ENCODE assay signal across 8 cellular contexts in genomic region chr9:114372971-114373591, GRCh38. TPM values are rescaled to one million over a fixed set of nuclear protein-coding genes. Genes with fewer than 3 reads are reported as not detected.
DNase-seq lines count a peak whose midpoint lies in the region; ATAC-seq and FAIRE-seq lines count a peak whose summit lies in the region.

No MANE protein-coding gene starts in this region.

- H3K9me3 Mint-ChIP-seq in activated T-helper 1 cell treated with anti-CD3 and anti-CD28 coated beads, Interleukin-12 subunit alpha, Interleukin-12 subunit beta, Interleukin-2, Interleukin-4 antibody, amounts not matched to agents 30 ng/mL and 10 ng/mL and 1 ng/mL, durations not matched to agents 14 hours and 24 hours and 36 hours = no peaks in the 10 kb centered on the region

- H3K27me3 Mint-ChIP-seq in activated T-helper 1 cell treated with anti-CD3 and anti-CD28 coated beads, Interleukin-12 subunit alpha, Interleukin-12 subunit beta, Interleukin-2, Interleukin-4 antibody, amounts not matched to agents 30 ng/mL and 10 ng/mL and 1 ng/mL, durations not matched to agents 14 hours and 24 hours and 36 hours (ENCODE audit: insufficient read depth) = no peaks in the 10 kb centered on the region

- peak overlapping the region; percentile 92 for H3K27ac Mint-ChIP-seq in activated T-helper 1 cell treated with anti-CD3 and anti-CD28 coated beads, Interleukin-12 subunit alpha, Interleukin-12 subunit beta, Interleukin-2, Interleukin-4 antibody, amounts not matched to agents 30 ng/mL and 10 ng/mL and 1 ng/mL, durations not matched to agents 14 hours and 24 hours and 36 hours

- intact Hi-C loops in activated T-helper 1 cell treated with anti-CD3 and anti-CD28 coated beads, Interleukin-12 subunit alpha, Interleukin-12 subunit beta, Interleukin-2, Interleukin-4 antibody, amounts not matched to agents 30 ng/mL and 10 ng/mL and 1 ng/mL, durations not matched to agents 14 hours and 24 hours and 36 hours (cut with micrococcal nuclease) = loop anchor here (1.0 kb wide), 4 partner anchors 10 to 25 kb away; no protein-coding TSS in a partner anchor

- H3K4me3 Mint-ChIP-seq in activated T-helper 1 cell treated with anti-CD3 and anti-CD28 coated beads, Interleukin-12 subunit alpha, Interleukin-12 subunit beta, Interleukin-2, Interleukin-4 antibody, amounts not matched to agents 30 ng/mL and 10 ng/mL and 1 ng/mL, durations not matched to agents 14 hours and 24 hours and 36 hours = peak overlapping the region; percentile 77

- peak; percentile 88 for ATAC-seq in HG02870 (IDR thresholded peaks at IDR 0.05; ENCODE audit: unreplicated experiment)

- peaks cover 81% of the 10 kb centered on the region for H3K4me1 Mint-ChIP-seq in activated T-helper 1 cell treated with anti-CD3 and anti-CD28 coated beads, Interleukin-12 subunit alpha, Interleukin-12 subunit beta, Interleukin-2, Interleukin-4 antibody, amounts not matched to agents 30 ng/mL and 10 ng/mL and 1 ng/mL, durations not matched to agents 14 hours and 24 hours and 36 hours (ENCODE audit: low read depth)

- peak; percentile 68 for DNase-seq in GM18507 (ENCODE audit: extremely low spot score, insufficient read length, low read depth)
- peak; percentile 87 for DNase-seq in OCI-M1 (lab: John Stamatoyannopoulos, UW)
- DNase-seq in activated T-helper 1 cell treated with anti-CD3 and anti-CD28 coated beads, Interleukin-12 subunit alpha, Interleukin-12 subunit beta, Interleukin-2, Interleukin-4 antibody, amounts not matched to agents 30 ng/mL and 10 ng/mL and 1 ng/mL, durations not matched to agents 14 hours and 24 hours and 36 hours (ENCODE audit: low spot score) = peak; percentile 83
- peak; percentile 77 for DNase-seq in left kidney (ENCODE audit: low read depth, low spot score)
- peak; percentile 70 to 72 for DNase-seq in stimulated activated CD8-positive, alpha-beta memory T cell treated with anti-CD3 and anti-CD28 coated beads, Interleukin-7, amount 100 ng/mL, for 4 hours (ENCODE audit: low read depth in 2 of 2)
- DNase-seq in amniotic stem cell (lab: John Stamatoyannopoulos, UW) = no peak
- DNase-seq in NCI-H2196 (lab: John Stamatoyannopoulos, UW; ENCODE audit: unreplicated experiment) = no peak

- peak; percentile 100 for FAIRE-seq in GM18507 (lab: Jason Lieb, UNC)

- peaks cover 65% of the 10 kb centered on the region for H3K36me3 Mint-ChIP-seq in activated T-helper 1 cell treated with anti-CD3 and anti-CD28 coated beads, Interleukin-12 subunit alpha, Interleukin-12 subunit beta, Interleukin-2, Interleukin-4 antibody, amounts not matched to agents 30 ng/mL and 10 ng/mL and 1 ng/mL, durations not matched to agents 14 hours and 24 hours and 36 hours (ENCODE audit: low read depth)

RNA-seq across cellular contexts. Expression of gene AKNA, which starts 14.7 kb away (rescaled TPM):
- 178 and 182 TPM in 2 replicates for total RNA-seq in activated T-helper 1 cell treated with anti-CD3 and anti-CD28 coated beads, Interleukin-12 subunit alpha, Interleukin-12 subunit beta, Interleukin-2, Interleukin-4 antibody, amounts not matched to agents 30 ng/mL and 10 ng/mL and 1 ng/mL, durations not matched to agents 14 hours and 24 hours and 36 hours

RNA-seq across cellular contexts. Expression of gene ORM2, which starts 43.4 kb away (rescaled TPM):
- not detected in 2 replicates for total RNA-seq in activated T-helper 1 cell treated with anti-CD3 and anti-CD28 coated beads, Interleukin-12 subunit alpha, Interleukin-12 subunit beta, Interleukin-2, Interleukin-4 antibody, amounts not matched to agents 30 ng/mL and 10 ng/mL and 1 ng/mL, durations not matched to agents 14 hours and 24 hours and 36 hours

RNA-seq across cellular contexts. Expression of gene ORM1, which starts 50.2 kb away (rescaled TPM):
- not detected in 2 replicates for total RNA-seq in activated T-helper 1 cell treated with anti-CD3 and anti-CD28 coated beads, Interleukin-12 subunit alpha, Interleukin-12 subunit beta, Interleukin-2, Interleukin-4 antibody, amounts not matched to agents 30 ng/mL and 10 ng/mL and 1 ng/mL, durations not matched to agents 14 hours and 24 hours and 36 hours

Comparison
In these comparisons a context has a peak if more than half of its experiments do, and no peak if none do; other contexts are left out.
1. DNase-seq: peak in GM18507 (single experiment), OCI-M1 (single experiment), activated T-helper 1 cell treated with anti-CD3 and anti-CD28 coated beads, Interleukin-12 subunit alpha, Interleukin-12 subunit beta, Interleukin-2, Interleukin-4 antibody, amounts not matched to agents 30 ng/mL and 10 ng/mL and 1 ng/mL, durations not matched to agents 14 hours and 24 hours and 36 hours (single experiment), left kidney (single experiment) and stimulated activated CD8-positive, alpha-beta memory T cell treated with anti-CD3 and anti-CD28 coated beads, Interleukin-7, amount 100 ng/mL, for 4 hours (2 of 2); none in amniotic stem cell (single experiment) and NCI-H2196 (single experiment).